8 cellular contexts compared by ENCODE assay signal in genomic region chr19:55643003-55643732, GRCh38. TPM values are rescaled to one million over a fixed set of nuclear protein-coding genes. Genes with fewer than 3 reads are reported as not detected.
DNase-seq lines count a peak whose midpoint lies in the region; ATAC-seq and TF ChIP-seq lines count a peak whose summit lies in the region.

TSS of gene ZNF581 (plus strand) at chr19:55643649. CDS start at chr19:55644572, 923 bp downstream.

- H3K27me3 Mint-ChIP-seq in dendritic cell treated with granulocyte-macrophage colony-stimulating factor and Interleukin-4, amounts not matched to agents 40 ng/mL and 50 ng/mL, for 4 days = no peaks in the 10 kb centered on the region

- no peak for TF ChIP-seq CTCF in left lung (IDR thresholded peaks at IDR 0.05)

- peaks cover 75% of the 10 kb centered on the region for H3K4me1 Mint-ChIP-seq in dendritic cell treated with granulocyte-macrophage colony-stimulating factor and Interleukin-4, amounts not matched to agents 40 ng/mL and 50 ng/mL, for 4 days (ENCODE audit: low read depth)

- peak within 1 kb of the TSS; percentile 96 for H3K4me3 Mint-ChIP-seq in dendritic cell treated with granulocyte-macrophage colony-stimulating factor and Interleukin-4, amounts not matched to agents 40 ng/mL and 50 ng/mL, for 4 days

- H3K27me3 ChIP-seq in left lung = peaks cover 0 to 13% of the 10 kb centered on the region in 2 donors

- no peaks in the 10 kb centered on the region for H3K9me3 Mint-ChIP-seq in dendritic cell treated with granulocyte-macrophage colony-stimulating factor and Interleukin-4, amounts not matched to agents 40 ng/mL and 50 ng/mL, for 4 days

- no peaks in the 10 kb centered on the region for H3K9me3 ChIP-seq in left lung

- ATAC-seq in HG02981 (IDR thresholded peaks at IDR 0.05; ENCODE audit: unreplicated experiment) (peak; percentile 33), left lung (peak; percentile 58), HG02885 (IDR thresholded peaks at IDR 0.05; ENCODE audit: poor library complexity, unreplicated experiment) (no peak)

- H3K27ac Mint-ChIP-seq in dendritic cell treated with granulocyte-macrophage colony-stimulating factor and Interleukin-4, amounts not matched to agents 40 ng/mL and 50 ng/mL, for 4 days = peak within 1 kb of the TSS; percentile 89

- DNase-seq in EH (ENCODE audit: low read depth) = peak; percentile 76
- DNase-seq in NCI-H748 (lab: John Stamatoyannopoulos, UW; ENCODE audit: unreplicated experiment) = peak; percentile 87
- DNase-seq in activated CD4-positive, alpha-beta T cell treated with anti-CD3 and anti-CD28 coated beads, Interleukin-2, amount 50 U/mL, for 1 hour = peak; percentile 72
- DNase-seq in left lung = peak; percentile 77 to 93
- peak; percentile 85 for DNase-seq in stimulated activated CD4-positive, alpha-beta T cell treated with anti-CD3 and anti-CD28 coated beads, Interleukin-2, amount 100 ng/mL, for 24 hours

- H3K4me1 ChIP-seq in left lung = peaks cover 17 to 78% of the 10 kb centered on the region in 2 donors

- peaks cover 0 to 12% of the 10 kb centered on the region in 2 donors for H3K36me3 ChIP-seq in left lung

- peaks cover 55% of the 10 kb centered on the region for H3K36me3 Mint-ChIP-seq in dendritic cell treated with granulocyte-macrophage colony-stimulating factor and Interleukin-4, amounts not matched to agents 40 ng/mL and 50 ng/mL, for 4 days (ENCODE audit: low read depth)

- H3K4me3 ChIP-seq in left lung = peak within 1 kb of the TSS; percentile 74 to 81

- peak within 1 kb of the TSS; percentile 85 to 92 for H3K27ac ChIP-seq in left lung

- intact Hi-C loops in dendritic cell treated with granulocyte-macrophage colony-stimulating factor and Interleukin-4, amounts not matched to agents 40 ng/mL and 50 ng/mL, for 4 days (cut with micrococcal nuclease) = no loop called here
- intact Hi-C loops in left lung (cut with DNase I) = no loop called here

RNA-seq across cellular contexts. Expression of gene ZNF581, which starts in this region (rescaled TPM):
- 10 to 100 TPM; 14.5 to 19.5 TPM for total RNA-seq in left lung
